ENCODE assay signal across 7 cellular contexts in the genomic region with DNA sequence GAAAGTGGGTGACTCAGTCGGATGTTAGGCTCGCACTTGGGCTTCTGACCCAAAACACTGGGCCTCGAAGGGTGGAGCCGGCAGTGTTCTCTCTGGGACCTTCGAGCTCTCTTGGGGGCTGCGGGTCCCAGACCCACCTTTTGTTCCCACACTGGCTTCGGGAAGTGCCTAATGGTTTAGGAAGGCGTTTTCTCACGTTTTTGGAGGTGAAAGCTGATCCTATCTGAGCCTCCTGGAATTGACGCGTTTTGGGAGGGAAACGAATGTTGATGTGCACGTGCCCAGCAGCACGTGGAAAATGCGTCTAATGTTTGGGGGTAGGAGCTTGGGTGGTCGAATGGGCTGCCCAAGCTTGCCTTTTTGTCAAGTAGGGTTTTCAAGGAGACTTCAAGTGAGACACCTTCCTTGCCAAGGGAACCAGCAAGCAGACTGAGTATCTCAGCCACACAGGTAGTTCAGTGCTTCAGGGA. TPM values are rescaled to one million over a fixed set of nuclear protein-coding genes. Genes with fewer than 3 reads are reported as not detected.
A peak's percentile ranks its signal among the peaks of the same experiment; 100 is the strongest.
DNase-seq lines count a peak whose midpoint lies in the region; ATAC-seq and TF ChIP-seq lines count a peak whose summit lies in the region.

No MANE protein-coding gene starts in this region.

- BruUV-seq in Panc1 (replicated peaks; lab: Mats Ljungman, UMichigan) = TSS peak; percentile 82

- DNase-seq in Panc1 (ENCODE audit: low read depth, low spot score) (no peak), esophagus muscularis mucosa (ENCODE audit: extremely low spot score) (no peak), ovary (no peak)
- DNase-seq in stimulated activated CD4-positive, alpha-beta T cell treated with anti-CD3 and anti-CD28 coated beads, Interleukin-15, amount 100 ng/mL, for 24 hours = no peak

- no peaks in the 10 kb centered on the region for H3K9me3 ChIP-seq in Panc1 (ENCODE audit: control insufficient read depth, insufficient read depth, low read depth, low read length)
- H3K9me3 ChIP-seq in esophagus muscularis mucosa = no peaks in the 10 kb centered on the region
- no peaks in the 10 kb centered on the region for H3K9me3 ChIP-seq in ovary

- 7% methylated on average over 7 of the region's 16 CpGs for WGBS in esophagus muscularis mucosa
- WGBS in ovary, 3 donors = 1 to 4% (median 3%) methylated on average over 16 of the region's 16 CpGs

- TF ChIP-seq CTCF in Panc1 (IDR thresholded peaks at IDR 0.05) = no peak
- TF ChIP-seq CTCF in esophagus muscularis mucosa (IDR thresholded peaks at IDR 0.05) = no peak
- TF ChIP-seq CTCF in ovary (IDR thresholded peaks at IDR 0.05) = no peak

- intact Hi-C loops in Panc1 (cut with micrococcal nuclease; ENCODE audit: unreplicated experiment) (no loop called here), esophagus muscularis mucosa (cut with DNase I) (no loop called here), ovary (cut with DNase I) (no loop called here)

- H3K4me1 ChIP-seq in Panc1 (ENCODE audit: control insufficient read depth, insufficient read depth, low read length) (peaks cover 23% of the 10 kb centered on the region), esophagus muscularis mucosa (peaks cover 26 to 47% (median 39%) of the 10 kb centered on the region in 4 donors), ovary (ENCODE audit: insufficient read depth) (peaks cover 10% of the 10 kb centered on the region)

- H3K4me3 ChIP-seq in Panc1 (ENCODE audit: low read depth in 2 of 2, low read length in 2 of 2) (peak overlapping the region; percentile 71 to 78), esophagus muscularis mucosa (peak overlapping the region; percentile 69 to 100 (median 98)), ovary (peak overlapping the region; percentile 100)

- ATAC-seq in GM21360 (IDR thresholded peaks at IDR 0.05; ENCODE audit: unreplicated experiment) = peak; percentile 6
- ATAC-seq in Panc1 = no peak
- no peak for ATAC-seq in GM21526 (IDR thresholded peaks at IDR 0.05; ENCODE audit: low FRiP score, unreplicated experiment)
- no peak for ATAC-seq in HG02798 (IDR thresholded peaks at IDR 0.05; ENCODE audit: poor library complexity, unreplicated experiment)

- CTCF ChIA-PET in Panc1 (lab: Charles Lee) = interaction anchor here (1.1 kb wide), 1 partner anchor 9 kb away, joined by 3 read pairs; no protein-coding TSS in a partner anchor

- POLR2A ChIA-PET in Panc1 (lab: Charles Lee) = no interaction called here

- TF ChIP-seq EP300 in esophagus muscularis mucosa (IDR thresholded peaks at IDR 0.05) (no peak), ovary (IDR thresholded peaks at IDR 0.05) (no peak)

- in situ Hi-C loops in Panc1 (cut with HindIII; ENCODE audit: low pct_unique_long_range_greater_than_20kb, low sequenced_read_pairs) = no loop called here

- peaks cover 22% of the 10 kb centered on the region; the same call in 1 of the 2 replicates for H3K36me3 ChIP-seq in Panc1 (ENCODE audit: control insufficient read depth, insufficient read depth, low read length)
- peaks cover 32 to 62% (median 49%) of the 10 kb centered on the region in 4 donors for H3K36me3 ChIP-seq in esophagus muscularis mucosa
- no peaks in the 10 kb centered on the region for H3K36me3 ChIP-seq in ovary

- H3K27me3 ChIP-seq in Panc1 (ENCODE audit: control insufficient read depth, insufficient read depth, low read length) (no peaks in the 10 kb centered on the region), esophagus muscularis mucosa (no peaks in the 10 kb centered on the region), ovary (no peaks in the 10 kb centered on the region)

- H3K27ac ChIP-seq in Panc1 (ENCODE audit: low read length) (peak overlapping the region; percentile 96), esophagus muscularis mucosa (replicated peaks in 1 of 4) (peak overlapping the region; percentile 79 to 91 (median 88)), ovary (no peak overlapping the region)

- no peak for TF ChIP-seq POLR2A in esophagus muscularis mucosa (IDR thresholded peaks at IDR 0.05; ENCODE audit: low read depth)
- TF ChIP-seq POLR2A in ovary (IDR thresholded peaks at IDR 0.05) = no peak

RNA-seq across cellular contexts. Expression of gene HGS, which starts 0.7 kb away (rescaled TPM):
- total RNA-seq in Panc1 (2021; ENCODE audit: unreplicated experiment) = 240 TPM
- polyA plus RNA-seq in Panc1 (2012; ENCODE audit: insufficient read length) = 264 TPM
- 10 to 100 TPM; 47.8 to 99.1 (median 65.5) TPM for total RNA-seq in esophagus muscularis mucosa
- total RNA-seq in ovary = 10 to 100 TPM; 39.1 to 91.5 (median 71.7) TPM
- 10 to 100 TPM; 73.4 to 73.9 TPM for polyA plus RNA-seq in ovary

RNA-seq across cellular contexts. Expression of gene ARL16, which starts 0.9 kb away (rescaled TPM):
- 52.7 TPM for total RNA-seq in Panc1 (2021; ENCODE audit: unreplicated experiment)
- polyA plus RNA-seq in Panc1 (2012; ENCODE audit: insufficient read length) = 48.7 TPM
- total RNA-seq in esophagus muscularis mucosa = 10 to 100 TPM; 23.7 to 38.3 (median 27.3) TPM
- 10 to 100 TPM; 22.8 to 45.1 (median 31.1) TPM for total RNA-seq in ovary
- 10 to 100 TPM; 29.4 to 55.5 TPM for polyA plus RNA-seq in ovary

RNA-seq across cellular contexts. Expression of gene CCDC137, which starts 17.9 kb away (rescaled TPM):
- total RNA-seq in Panc1 (2021; ENCODE audit: unreplicated experiment) (74.6 TPM), esophagus muscularis mucosa (10 to 100 TPM in 3 of 4 donors, 1 to 10 TPM in 1; 8.9 to 14.1 (median 12.6) TPM), ovary (10 to 100 TPM in 3 of 7 donors, 1 to 10 TPM in 4; 5.1 to 17.8 (median 9.4) TPM)
- 88.5 TPM for polyA plus RNA-seq in Panc1 (2012; ENCODE audit: insufficient read length)
- polyA plus RNA-seq in ovary = 10 to 100 TPM in 1 of 2 donors, 1 to 10 TPM in 1; 6.9 to 10.4 TPM

RNA-seq across cellular contexts. Expression of gene OXLD1, which starts 18.1 kb away (rescaled TPM):
- 42.8 TPM for total RNA-seq in Panc1 (2021; ENCODE audit: unreplicated experiment)
- 49.4 TPM for polyA plus RNA-seq in Panc1 (2012; ENCODE audit: insufficient read length)
- 10 to 100 TPM; 24.5 to 40.5 (median 31.1) TPM for total RNA-seq in esophagus muscularis mucosa
- 10 to 100 TPM; 14.5 to 35.7 (median 20.9) TPM for total RNA-seq in ovary
- 10 to 100 TPM in 1 of 2 donors, 1 to 10 TPM in 1; 1.7 to 32.8 TPM for polyA plus RNA-seq in ovary

RNA-seq across cellular contexts. Expression of gene MRPL12, which starts 18.7 kb away (rescaled TPM):
- 157 TPM for total RNA-seq in Panc1 (2021; ENCODE audit: unreplicated experiment)
- 199 TPM for polyA plus RNA-seq in Panc1 (2012; ENCODE audit: insufficient read length)
- total RNA-seq in esophagus muscularis mucosa = 10 to 100 TPM; 24.5 to 47.9 (median 39.2) TPM
- 10 to 100 TPM; 23.5 to 47.2 (median 39.5) TPM for total RNA-seq in ovary
- polyA plus RNA-seq in ovary = 10 to 100 TPM; 12.9 to 36.8 TPM

Comparison
In these comparisons a context has a peak if more than half of its experiments do, and no peak if none do; other contexts are left out.
1. H3K27ac ChIP-seq: peak in Panc1 (single experiment) and esophagus muscularis mucosa (4 of 4); none in ovary (0 of 2).
2. Peak in every context shown above with its lines, with median percentiles within 50 percentile points of each other: H3K4me3 ChIP-seq.